ENCODE assay signal across 8 cellular contexts in the genomic region with DNA sequence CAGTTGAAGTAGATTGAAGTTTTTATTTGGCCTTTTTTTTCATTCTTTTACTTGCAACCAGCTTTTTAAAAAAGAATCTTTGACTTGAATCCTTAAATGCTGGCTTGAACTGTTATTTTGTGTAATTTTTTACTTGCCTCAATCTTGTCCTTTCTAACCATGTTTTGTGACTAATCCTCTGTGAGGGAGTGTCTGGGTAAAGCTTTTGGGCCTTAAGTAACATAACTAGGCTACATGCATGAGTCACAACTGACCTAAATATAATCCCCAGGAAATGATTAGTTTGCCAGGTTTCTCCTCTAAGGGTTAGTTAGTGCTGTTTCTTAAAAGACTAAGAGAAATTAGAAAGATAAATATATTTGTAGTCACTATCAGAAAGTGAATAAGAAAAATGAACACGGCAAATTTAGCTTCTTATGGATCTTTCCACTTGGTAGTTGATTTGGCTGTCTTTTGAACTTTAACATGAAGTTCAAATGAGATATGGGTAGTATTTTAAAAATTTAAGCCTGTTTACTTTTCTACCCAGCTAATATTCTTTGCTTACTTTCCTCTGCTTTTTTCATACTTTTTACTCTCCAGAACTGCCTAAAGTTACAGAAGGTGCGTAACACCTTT. TPM values are rescaled to one million over a fixed set of nuclear protein-coding genes. Genes with fewer than 3 reads are reported as not detected.
DNase-seq lines count a peak whose midpoint lies in the region; ATAC-seq, FAIRE-seq and TF ChIP-seq lines count a peak whose summit lies in the region.

No MANE protein-coding gene starts in this region.

- no peak for ATAC-seq in HepG2
- ATAC-seq in HG03060 (IDR thresholded peaks at IDR 0.05; ENCODE audit: low read depth, unreplicated experiment): peak; percentile 79
- ATAC-seq in psoas muscle: peak; percentile 90 to 98 (median 92)

- H3K9me3 ChIP-seq in liver (ENCODE audit: control insufficient read depth in 4 of 4, low read length in 3 of 4) (no peaks in the 10 kb centered on the region), HepG2 (ENCODE audit: low read length) (no peaks in the 10 kb centered on the region), psoas muscle (no peaks in the 10 kb centered on the region), testis (no peaks in the 10 kb centered on the region)

- H3K4me1 ChIP-seq in liver (ENCODE audit: control insufficient read depth in 4 of 4, insufficient read depth in 4 of 4, low read length in 3 of 4): no peaks in the 10 kb centered on the region
- peaks cover 6% of the 10 kb centered on the region; the same call in 1 of the 2 replicates for H3K4me1 ChIP-seq in HepG2 (ENCODE audit: insufficient read depth, low read length)
- peaks cover 17% of the 10 kb centered on the region for H3K4me1 ChIP-seq in psoas muscle
- no peaks in the 10 kb centered on the region for H3K4me1 ChIP-seq in testis

- TF ChIP-seq RAD21 in liver (IDR thresholded peaks at IDR 0.05) (no peak), HepG2 (CRISPR knock-in tag; IDR thresholded peaks at IDR 0.05) (no peak)

- no peak overlapping the region for H3K4me3 ChIP-seq in liver (ENCODE audit: low read depth in 1 of 3, low read length in 3 of 3)
- no peak overlapping the region for H3K4me3 ChIP-seq in HepG2 (replicated peaks in 1 of 3; ENCODE audit: insufficient read depth in 1 of 3, low read depth in 2 of 3, low read length in 3 of 3)
- H3K4me3 ChIP-seq in psoas muscle: peak overlapping the region; percentile 5
- H3K4me3 ChIP-seq in testis: no peak overlapping the region

- CTCF ChIA-PET in HepG2 (lab: Yijun Ruan, JAX; ENCODE audit: low intra/inter-chr PET ratio, low total read pairs): interaction anchor here (0.7 kb wide), 1 partner anchor 682 kb away, joined by 4 read pairs; no protein-coding TSS in a partner anchor

- no peak overlapping the region for H3K27ac ChIP-seq in liver (ENCODE audit: low read depth in 1 of 2, low read length in 2 of 2)
- H3K27ac ChIP-seq in HepG2 (ENCODE audit: extremely low read length, insufficient read depth, low read length): no peak overlapping the region
- H3K27ac ChIP-seq in psoas muscle: peak overlapping the region; percentile 73
- no peak overlapping the region for H3K27ac ChIP-seq in testis

- no peaks in the 10 kb centered on the region for H4K20me1 ChIP-seq in HepG2 (ENCODE audit: insufficient read depth, low read length)

- BruUV-seq in HepG2 (replicated peaks; lab: Mats Ljungman, UMichigan): no TSS peak

- H3K36me3 ChIP-seq in liver (ENCODE audit: control insufficient read depth in 4 of 4, insufficient read depth in 3 of 4, low read depth in 1 of 4, low read length in 3 of 4) (peaks cover 2 to 34% (median 19%) of the 10 kb centered on the region in 4 donors), HepG2 (replicated peaks in 1 of 2; ENCODE audit: control insufficient read depth in 1 of 2, insufficient read depth in 2 of 2, low read length in 2 of 2) (peaks cover 4 to 37% of the 10 kb centered on the region in 2 experiments; a peak in 4 of 5 replicates), psoas muscle (ENCODE audit: insufficient read depth in 1 of 2, low read depth in 1 of 2) (peaks cover 0 to 66% of the 10 kb centered on the region in 2 donors), testis (ENCODE audit: low read depth, missing control alignments) (no peaks in the 10 kb centered on the region)

- intact Hi-C loops in HepG2 (cut with micrococcal nuclease; ENCODE audit: unreplicated experiment): loop anchor here (2.0 to 10.0 kb wide), 2 partner anchors 122 to 682 kb away; no protein-coding TSS in a partner anchor
- intact Hi-C loops in psoas muscle (cut with DNase I): no loop called here
- intact Hi-C loops in testis (cut with DNase I; ENCODE audit: low total_unique reads): no loop called here

- no peak for TF ChIP-seq EP300 in HepG2 (IDR thresholded peaks at IDR 0.05; ENCODE audit: low read depth in 2 of 2, low read length in 2 of 2)
- TF ChIP-seq EP300 in HepG2 (CRISPR knock-in tag; IDR thresholded peaks at IDR 0.05; ENCODE audit: borderline replicate concordance): no peak

- WGBS in liver: 66% methylated on average over 2 of the region's 2 CpGs
- 53% methylated on average over 2 of the region's 2 CpGs for WGBS in HepG2 (ENCODE audit: low lambda C conversion rate)
- 56 to 65% (median 61%) methylated on average over 2 of the region's 2 CpGs for WGBS in psoas muscle, 3 donors
- WGBS in testis, 2 donors: 50 to 57% methylated on average over 2 of the region's 2 CpGs

- FAIRE-seq in HepG2 (lab: Jason Lieb, UNC): no peak

- H2AFZ ChIP-seq in HepG2 (ENCODE audit: low read length): no peak overlapping the region

- no peak for TF ChIP-seq POLR2A in HepG2 (IDR thresholded peaks at IDR 0.05; ENCODE audit: insufficient read depth in 1 of 2, low read depth in 2 of 2, low read length in 2 of 2)
- no peak for TF ChIP-seq POLR2A in erythroblast (IDR thresholded peaks at IDR 0.05; ENCODE audit: low read length)
- no peak for TF ChIP-seq POLR2A in testis (IDR thresholded peaks at IDR 0.05)

- TF ChIP-seq CTCF in liver (IDR thresholded peaks at IDR 0.05; ENCODE audit: low read depth, low read length, missing input control): no peak
- TF ChIP-seq CTCF in HepG2 (CRISPR knock-in tag; IDR thresholded peaks at IDR 0.05): no peak
- no peak for TF ChIP-seq CTCF in psoas muscle (IDR thresholded peaks at IDR 0.05)
- no peak for TF ChIP-seq CTCF in testis (IDR thresholded peaks at IDR 0.05)

- in situ Hi-C loops in HepG2 (cut with HindIII; ENCODE audit: extremely low pct_ligation_motif_present, low pct_unique_long_range_greater_than_20kb): loop anchor here (25.0 kb wide), 1 partner anchor 479 kb away; the partner anchor contains the start of gene TMEM165

- no peak overlapping the region for H3K4me2 ChIP-seq in HepG2 (ENCODE audit: low read depth, low read length)

- POLR2A ChIA-PET in HepG2 (lab: Yijun Ruan, JAX): no interaction called here

- DNase-seq in HepG2 (ENCODE audit: low spot score) (no peak), SIG-M5 treated with dmso at 0.1 percent for 504 hours (lab: John Stamatoyannopoulos, UW; ENCODE audit: unreplicated experiment) (peak; percentile 86), erythroblast (lab: John Stamatoyannopoulos, UW) (peak; percentile 8 to 50), psoas muscle (no peak), testis (no peak), NCI-H510A treated with DMSO at 0.1 percent for 48 hours (lab: John Stamatoyannopoulos, UW) (no peak)

- H3K27me3 ChIP-seq in liver (ENCODE audit: control insufficient read depth in 4 of 4, insufficient read depth in 4 of 4, low read length in 3 of 4): no peaks in the 10 kb centered on the region
- H3K27me3 ChIP-seq in HepG2 (ENCODE audit: control insufficient read depth in 1 of 2, insufficient read depth in 2 of 2, low read length in 2 of 2): no peaks in the 10 kb centered on the region
- no peaks in the 10 kb centered on the region for H3K27me3 ChIP-seq in psoas muscle (ENCODE audit: insufficient read depth in 3 of 3, low read length in 2 of 3)
- H3K27me3 ChIP-seq in testis: no peaks in the 10 kb centered on the region

- H3K79me2 ChIP-seq in HepG2 (ENCODE audit: insufficient read depth, low read length): no peaks in the 10 kb centered on the region

- H3K9ac ChIP-seq in liver (ENCODE audit: low read depth in 1 of 2, low read length in 2 of 2): no peak overlapping the region
- no peak overlapping the region for H3K9ac ChIP-seq in HepG2 (ENCODE audit: insufficient read depth, low read depth, low read length)

RNA-seq across cellular contexts. Expression of gene EXOC1, which starts 13.0 kb away (rescaled TPM):
- total RNA-seq in liver (10 to 100 TPM; 10.3 to 18.0 TPM), HepG2 (2016; rRNA removed; fragmentation: Illumina TruSeq; extraction: Trizol) (18.4 and 23.8 TPM in 2 replicates), psoas muscle (10 to 100 TPM; 14.2 to 22.1 (median 18.4) TPM), testis (10 to 100 TPM; 40.4 to 46.4 TPM)
- polyA plus RNA-seq in liver (1 to 10 TPM; 4.2 to 6.8 TPM), HepG2 (2011; rRNA removed) (8.9 and 9.1 TPM in 2 replicates), psoas muscle (10 to 100 TPM; 11.0 to 23.8 (median 14.3) TPM), testis (ENCODE audit: insufficient read depth, low read depth, low replicate concordance) (29.4 TPM)
- 2.5 and 4.4 TPM in 2 replicates for total RNA-seq in HepG2 (2016; cell fraction: cytosol; rRNA removed; fragmentation: Illumina TruSeq; extraction: Trizol; ENCODE audit: low read depth)
- 19.0 and 23.6 TPM in 2 replicates for total RNA-seq in HepG2 (2016; cell fraction: insoluble cytoplasmic fraction; rRNA removed; fragmentation: Illumina TruSeq; extraction: Trizol)
- total RNA-seq in HepG2 (2016; cell fraction: membrane; rRNA removed; fragmentation: Illumina TruSeq; extraction: Trizol): 3.7 and 4.8 TPM in 2 replicates
- 19.8 and 21.8 TPM in 2 replicates for total RNA-seq in HepG2 (2016; cell fraction: nucleus; rRNA removed; fragmentation: Illumina TruSeq; extraction: Trizol)
- polyA plus RNA-seq in HepG2 (2011; cell fraction: cytosol; rRNA removed): 2.7 and 3.6 TPM in 2 replicates
- polyA plus RNA-seq in HepG2 (2011; cell fraction: nucleus; rRNA removed): 11.6 and 13.4 TPM in 2 replicates
- polyA plus RNA-seq in HepG2 (2012): 8.7 and 10.0 TPM in 2 replicates
- polyA plus RNA-seq in HepG2 (2016; cell fraction: cytosol; fragmentation: Illumina TruSeq; extraction: Trizol; ENCODE audit: low read depth): 0.62 and 0.75 TPM in 2 replicates
- polyA plus RNA-seq in HepG2 (2016; cell fraction: insoluble cytoplasmic fraction; fragmentation: Illumina TruSeq; extraction: Trizol; ENCODE audit: low read depth): 13.8 and 14.8 TPM in 2 replicates
- polyA plus RNA-seq in HepG2 (2016; cell fraction: membrane; fragmentation: Illumina TruSeq; extraction: Trizol; ENCODE audit: low read depth): 0.96 and 1.5 TPM in 2 replicates
- 23.3 and 24.3 TPM in 2 replicates for polyA plus RNA-seq in HepG2 (2016; cell fraction: nucleus; fragmentation: Illumina TruSeq; extraction: Trizol; ENCODE audit: insufficient read depth, low read depth)
- 4.7 and 4.9 TPM in 2 replicates for polyA minus RNA-seq in HepG2 (2011; rRNA and poly(A)+ RNA removed; ENCODE audit: low replicate concordance)
- polyA minus RNA-seq in HepG2 (2011; cell fraction: cytosol; rRNA and poly(A)+ RNA removed): 5.8 and 6.6 TPM in 2 replicates
- polyA minus RNA-seq in HepG2 (2011; cell fraction: nucleus; rRNA and poly(A)+ RNA removed): 28.6 and 33.7 TPM in 2 replicates

RNA-seq across cellular contexts. Expression of gene EXOC1L, which starts 46.8 kb away (rescaled TPM):
- total RNA-seq in liver (not detected), HepG2 (2016; rRNA removed; fragmentation: Illumina TruSeq; extraction: Trizol) (not detected in 2 replicates), psoas muscle (not detected), testis (under 1 TPM in 1 of 2 donors, not detected in 1; 0.50 TPM)
- polyA plus RNA-seq in liver (not detected), HepG2 (2011; rRNA removed) (not detected in 2 replicates), psoas muscle (not detected), testis (ENCODE audit: insufficient read depth, low read depth, low replicate concordance) (not detected)
- total RNA-seq in HepG2 (2016; cell fraction: cytosol; rRNA removed; fragmentation: Illumina TruSeq; extraction: Trizol; ENCODE audit: low read depth): not detected in 2 replicates
- not detected in 2 replicates for total RNA-seq in HepG2 (2016; cell fraction: insoluble cytoplasmic fraction; rRNA removed; fragmentation: Illumina TruSeq; extraction: Trizol)
- total RNA-seq in HepG2 (2016; cell fraction: membrane; rRNA removed; fragmentation: Illumina TruSeq; extraction: Trizol): not detected in 2 replicates
- total RNA-seq in HepG2 (2016; cell fraction: nucleus; rRNA removed; fragmentation: Illumina TruSeq; extraction: Trizol): not detected in 2 replicates
- not detected in 2 replicates for polyA plus RNA-seq in HepG2 (2011; cell fraction: cytosol; rRNA removed)
- polyA plus RNA-seq in HepG2 (2011; cell fraction: nucleus; rRNA removed): not detected in 2 replicates
- not detected in 2 replicates for polyA plus RNA-seq in HepG2 (2012)
- not detected in 2 replicates for polyA plus RNA-seq in HepG2 (2016; cell fraction: cytosol; fragmentation: Illumina TruSeq; extraction: Trizol; ENCODE audit: low read depth)
- not detected in 2 replicates for polyA plus RNA-seq in HepG2 (2016; cell fraction: insoluble cytoplasmic fraction; fragmentation: Illumina TruSeq; extraction: Trizol; ENCODE audit: low read depth)
- not detected in 2 replicates for polyA plus RNA-seq in HepG2 (2016; cell fraction: membrane; fragmentation: Illumina TruSeq; extraction: Trizol; ENCODE audit: low read depth)
- polyA plus RNA-seq in HepG2 (2016; cell fraction: nucleus; fragmentation: Illumina TruSeq; extraction: Trizol; ENCODE audit: insufficient read depth, low read depth): not detected in 2 replicates
- polyA minus RNA-seq in HepG2 (2011; rRNA and poly(A)+ RNA removed; ENCODE audit: low replicate concordance): not detected in 2 replicates
- not detected in 2 replicates for polyA minus RNA-seq in HepG2 (2011; cell fraction: cytosol; rRNA and poly(A)+ RNA removed)
- not detected in 2 replicates for polyA minus RNA-seq in HepG2 (2011; cell fraction: nucleus; rRNA and poly(A)+ RNA removed)

Comparison
In these comparisons a context has a peak if more than half of its experiments do, and no peak if none do; other contexts are left out.
1. DNase-seq: peak in SIG-M5 treated with dmso at 0.1 percent for 504 hours (single experiment) and erythroblast (2 of 2); none in HepG2 (single experiment), psoas muscle (0 of 2), testis (single experiment) and NCI-H510A treated with DMSO at 0.1 percent for 48 hours (single experiment).